Comparison of ENCODE assay signal across 10 cellular contexts in genomic region chr3:184177331-184177731, GRCh38. TPM values are rescaled to one million over a fixed set of nuclear protein-coding genes. Genes with fewer than 3 reads are reported as not detected.
DNase-seq lines count a peak whose midpoint lies in the region; ATAC-seq and TF ChIP-seq lines count a peak whose summit lies in the region.
"Had no signal": no experiment of that assay in that cellular context is flagged by ENCODE, and none has a peak within 500 bp of the region (broad histone marks: within the 10 kb centered on the region; RNA-seq: fewer than 3 reads in every experiment).

No MANE protein-coding gene starts in this region.

- peak overlapping the region in 1 of 2 experiments; percentile 91 for H3K4ac ChIP-seq in mesenchymal stem cell (ENCODE audit: low read depth in 1 of 2, low read length in 2 of 2)

- H3K36me3 ChIP-seq in cardiac muscle cell (peaks cover 35% of the 10 kb centered on the region), mesenchymal stem cell (ENCODE audit: control insufficient read depth in 1 of 2, insufficient read depth in 2 of 2, low read depth in 1 of 2, low read length in 2 of 2) (peaks cover 54 to 55% of the 10 kb centered on the region in 2 experiments), upper lobe of right lung (peaks cover 56% of the 10 kb centered on the region)

- H3K4me1 ChIP-seq in cardiac muscle cell (ENCODE audit: low read depth) (peaks cover 21% of the 10 kb centered on the region), mesenchymal stem cell (ENCODE audit: control insufficient read depth, insufficient read depth, low read depth, low read length) (peaks cover 33% of the 10 kb centered on the region), upper lobe of right lung (peaks cover 38% of the 10 kb centered on the region)

- ATAC-seq in left ventricle myocardium superior (no peak), upper lobe of right lung (no peak), omental fat pad (ENCODE audit: low FRiP score) (no peak), HG03108 (IDR thresholded peaks at IDR 0.05; ENCODE audit: unreplicated experiment) (no peak)

- H3K4me3 ChIP-seq in cardiac muscle cell: no peak overlapping the region
- peak overlapping the region; percentile 100 for H3K4me3 ChIP-seq in choroid plexus epithelial cell (ENCODE audit: low read depth, low read length)
- peak overlapping the region; percentile 52 to 96 for H3K4me3 ChIP-seq in mesenchymal stem cell (ENCODE audit: insufficient read depth in 1 of 2, low read depth in 1 of 2, low read length in 2 of 2)
- H3K4me3 ChIP-seq in upper lobe of right lung: peak overlapping the region; percentile 100

- H3K27me3 ChIP-seq in cardiac muscle cell (no peaks in the 10 kb centered on the region), mesenchymal stem cell (ENCODE audit: control insufficient read depth in 1 of 2, insufficient read depth in 1 of 2, low read length in 2 of 2) (no peaks in the 10 kb centered on the region), upper lobe of right lung (no peaks in the 10 kb centered on the region)

- H4K91ac ChIP-seq in mesenchymal stem cell (ENCODE audit: low read length): peak overlapping the region; percentile 84

- H3K14ac ChIP-seq in mesenchymal stem cell (ENCODE audit: low read length in 2 of 2): peak overlapping the region in 1 of 2 experiments; percentile 95

- intact Hi-C loops in left ventricle myocardium superior (cut with micrococcal nuclease): no loop called here
- intact Hi-C loops in upper lobe of right lung (cut with DNase I): no loop called here

- no peak overlapping the region for H2BK120ac ChIP-seq in mesenchymal stem cell (ENCODE audit: low read depth, low read length)

- no peak overlapping the region for H3K23ac ChIP-seq in mesenchymal stem cell (ENCODE audit: low read length in 2 of 2)

- peak overlapping the region; percentile 88 for H4K8ac ChIP-seq in mesenchymal stem cell (ENCODE audit: low read length)

- no peak for TF ChIP-seq CTCF in cardiac muscle cell (IDR thresholded peaks at IDR 0.05; ENCODE audit: low read depth, low read length)
- no peak for TF ChIP-seq CTCF in choroid plexus epithelial cell (conservative IDR thresholded peaks at IDR 0.05; ENCODE audit: low read depth, low read length)
- TF ChIP-seq CTCF in upper lobe of right lung (IDR thresholded peaks at IDR 0.05): no peak
- TF ChIP-seq CTCF in omental fat pad (IDR thresholded peaks at IDR 0.05): no peak

- peak overlapping the region; percentile 93 for H3K27ac ChIP-seq in cardiac muscle cell
- peak overlapping the region; percentile 94 for H3K27ac ChIP-seq in mesenchymal stem cell (ENCODE audit: low read length, poor library complexity, severe bottlenecking)
- peak overlapping the region; percentile 67 for H3K27ac ChIP-seq in upper lobe of right lung

- DNase-seq in cardiac muscle cell (ENCODE audit: low read depth in 1 of 2, low spot score in 1 of 2): peak; percentile 52 to 74
- DNase-seq in left ventricle myocardium superior: no peak
- peak; percentile 60 for DNase-seq in choroid plexus epithelial cell (ENCODE audit: low read depth)
- peak; percentile 78 for DNase-seq in mesenchymal stem cell
- no peak for DNase-seq in upper lobe of right lung
- no peak for DNase-seq in omental fat pad (ENCODE audit: low spot score)
- no peak for DNase-seq in NAMALWA (ENCODE audit: low spot score)
- DNase-seq: naive B cell, NCI-H1694 had no signal

- H2BK15ac ChIP-seq in mesenchymal stem cell (ENCODE audit: low read depth, poor library complexity, severe bottlenecking): no peak overlapping the region

- no peak overlapping the region for H2AFZ ChIP-seq in mesenchymal stem cell (ENCODE audit: low read depth, low read length)

- H3K4me2 ChIP-seq in mesenchymal stem cell (ENCODE audit: low read length, poor library complexity, severe bottlenecking): peak overlapping the region; percentile 84

- H3K9ac ChIP-seq in mesenchymal stem cell (ENCODE audit: low read length): peak overlapping the region; percentile 98

- H2AK5ac ChIP-seq in mesenchymal stem cell (ENCODE audit: low read length, severe bottlenecking): no peak overlapping the region

- H2BK12ac ChIP-seq in mesenchymal stem cell (ENCODE audit: low read length in 2 of 2): peak overlapping the region in 1 of 2 experiments; percentile 88

- no peaks in the 10 kb centered on the region for H3K9me3 ChIP-seq in cardiac muscle cell (ENCODE audit: low read depth)
- H3K9me3 ChIP-seq in mesenchymal stem cell (ENCODE audit: control insufficient read depth, low read length): no peaks in the 10 kb centered on the region
- no peaks in the 10 kb centered on the region for H3K9me3 ChIP-seq in upper lobe of right lung

- peak overlapping the region; percentile 43 to 75 for H3K18ac ChIP-seq in mesenchymal stem cell (ENCODE audit: low read depth in 1 of 2, low read length in 2 of 2)

- WGBS in mesenchymal stem cell: 20% methylated on average over 3 of the region's 4 CpGs

- H3K79me1 ChIP-seq in mesenchymal stem cell (replicated peaks; ENCODE audit: low read length, poor library complexity, severe bottlenecking): peaks cover 15% of the 10 kb centered on the region

- H2BK5ac ChIP-seq in mesenchymal stem cell (ENCODE audit: low read depth, low read length, poor library complexity, severe bottlenecking): peak overlapping the region; percentile 67

RNA-seq across cellular contexts. Expression of gene AP2M1, which starts 2.7 kb away (rescaled TPM):
- 399 and 408 TPM in 2 replicates for total RNA-seq in cardiac muscle cell
- 551 and 577 TPM in 2 replicates for polyA plus RNA-seq in cardiac muscle cell
- 318 TPM for total RNA-seq in left ventricle myocardium superior
- 465 TPM for polyA plus RNA-seq in mesenchymal stem cell (2013, experiment 1 of 2)
- 472 TPM for polyA plus RNA-seq in mesenchymal stem cell (2013, experiment 2 of 2)
- total RNA-seq in upper lobe of right lung: 245 TPM
- total RNA-seq in omental fat pad: 100 to 1,000 TPM; 240 to 284 (median 246) TPM

RNA-seq across cellular contexts. Expression of gene ABCF3, which starts 8.7 kb away (rescaled TPM):
- total RNA-seq in cardiac muscle cell: 50.2 and 50.7 TPM in 2 replicates
- 74.4 and 78.5 TPM in 2 replicates for polyA plus RNA-seq in cardiac muscle cell
- 75.6 TPM for total RNA-seq in left ventricle myocardium superior
- polyA plus RNA-seq in mesenchymal stem cell (2013, experiment 1 of 2): 24.1 TPM
- polyA plus RNA-seq in mesenchymal stem cell (2013, experiment 2 of 2): 23.9 TPM
- 60.9 TPM for total RNA-seq in upper lobe of right lung
- total RNA-seq in omental fat pad: 10 to 100 TPM; 41.0 to 76.7 (median 64.0) TPM

RNA-seq across cellular contexts. Expression of gene DVL3, which starts 22.2 kb away (rescaled TPM):
- total RNA-seq in cardiac muscle cell: 96.3 and 135 TPM in 2 replicates
- 150 and 180 TPM in 2 replicates for polyA plus RNA-seq in cardiac muscle cell
- total RNA-seq in left ventricle myocardium superior: 76.8 TPM
- 67.6 TPM for polyA plus RNA-seq in mesenchymal stem cell (2013, experiment 1 of 2)
- polyA plus RNA-seq in mesenchymal stem cell (2013, experiment 2 of 2): 65.3 TPM
- total RNA-seq in upper lobe of right lung: 54.1 TPM
- total RNA-seq in omental fat pad: 10 to 100 TPM; 34.9 to 46.0 (median 43.2) TPM

RNA-seq across cellular contexts. Expression of gene EIF2B5, which starts 42.2 kb away (rescaled TPM):
- total RNA-seq in cardiac muscle cell: 38.2 and 82.1 TPM in 2 replicates
- 55.7 and 57.5 TPM in 2 replicates for polyA plus RNA-seq in cardiac muscle cell
- total RNA-seq in left ventricle myocardium superior: 33.1 TPM
- 22.7 TPM for polyA plus RNA-seq in mesenchymal stem cell (2013, experiment 1 of 2)
- polyA plus RNA-seq in mesenchymal stem cell (2013, experiment 2 of 2): 22.7 TPM
- total RNA-seq in upper lobe of right lung: 37.6 TPM
- 10 to 100 TPM; 28.5 to 50.3 (median 38.7) TPM for total RNA-seq in omental fat pad

RNA-seq across cellular contexts. Expression of gene VWA5B2, which starts 52.1 kb away (rescaled TPM):
- total RNA-seq in cardiac muscle cell (0.11 TPM in 1 of 2 replicates, not detected in the other), left ventricle myocardium superior (not detected), upper lobe of right lung (not detected), omental fat pad (under 1 TPM in 2 of 4 donors, not detected in 2; 0.19 to 0.47 TPM)
- 0.40 TPM in 1 of 2 replicates, not detected in the other for polyA plus RNA-seq in cardiac muscle cell
- polyA plus RNA-seq in mesenchymal stem cell (2013, experiment 1 of 2): not detected
- polyA plus RNA-seq in mesenchymal stem cell (2013, experiment 2 of 2): not detected

Comparison
In these comparisons a context has a peak if more than half of its experiments do, and no peak if none do; other contexts are left out.
1. DNase-seq: peak in cardiac muscle cell (2 of 2), choroid plexus epithelial cell (single experiment) and mesenchymal stem cell (single experiment); none in left ventricle myocardium superior (single experiment), upper lobe of right lung (single experiment), omental fat pad (single experiment) and NAMALWA (single experiment).
2. Peak in every context shown above with its lines, with median percentiles within 50 percentile points of each other: H3K27ac ChIP-seq.